20 cellular contexts compared by ENCODE assay signal in the genomic region with DNA sequence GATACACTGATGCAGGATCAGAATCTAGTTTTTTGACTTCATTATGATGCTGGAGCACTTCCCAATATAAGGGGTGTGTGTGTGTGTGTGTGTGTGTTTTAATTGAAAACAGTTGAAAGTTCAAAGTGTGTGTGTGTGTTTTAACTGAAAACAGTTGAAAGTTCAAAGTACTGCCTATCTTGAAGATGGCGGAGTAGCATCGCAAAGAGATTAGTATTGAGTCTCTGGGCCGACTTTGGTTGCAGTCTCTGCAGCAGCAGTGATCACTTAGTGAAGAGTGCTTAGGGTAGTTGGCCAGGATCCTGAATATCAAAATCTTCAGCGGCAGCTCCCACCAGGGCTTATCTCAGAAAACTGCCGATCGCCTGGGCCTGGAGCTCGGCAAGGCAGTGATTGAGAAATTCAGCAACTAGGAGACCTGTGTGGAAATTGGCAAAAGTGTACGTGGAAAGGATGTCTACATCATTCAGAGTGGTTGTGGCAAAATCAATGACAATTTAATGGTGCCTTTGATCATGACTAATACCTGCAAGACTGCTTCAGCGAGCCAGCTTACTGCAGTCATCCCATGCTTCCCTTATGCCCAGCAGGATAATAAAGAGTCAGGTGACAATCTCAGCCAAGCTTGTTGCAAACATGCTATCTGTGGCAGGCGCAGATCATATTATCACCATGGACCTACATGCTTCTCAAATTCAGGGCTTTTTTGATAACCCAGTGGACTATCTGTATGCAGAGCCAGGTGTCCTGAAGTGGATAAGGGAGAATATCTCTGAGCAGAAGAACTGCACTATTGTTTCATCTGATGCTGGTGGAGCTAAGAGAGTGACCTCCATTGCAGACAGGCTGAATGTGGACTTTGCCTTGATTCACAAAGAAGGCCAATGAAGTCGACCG. TPM values are rescaled to one million over a fixed set of nuclear protein-coding genes. Genes with fewer than 3 reads are reported as not detected.
DNase-seq lines count a peak whose midpoint lies in the region; ATAC-seq, FAIRE-seq and TF ChIP-seq lines count a peak whose summit lies in the region.
"Had no signal": no experiment of that assay in that cellular context is flagged by ENCODE, and none has a peak within 500 bp of the region (broad histone marks: within the 10 kb centered on the region; RNA-seq: fewer than 3 reads in every experiment).

No MANE protein-coding gene starts in this region.

- no peaks in the 10 kb centered on the region for H3K9me3 ChIP-seq in right cardiac atrium (ENCODE audit: control insufficient read depth, low read length)
- H3K9me3 ChIP-seq in liver (ENCODE audit: control insufficient read depth in 4 of 4, low read length in 3 of 4) = no peaks in the 10 kb centered on the region
- H3K9me3 ChIP-seq: MG63 had no signal

- H3K9me3 Mint-ChIP-seq in endothelial cell (ENCODE audit: unreplicated experiment) = no peaks in the 10 kb centered on the region
- H3K9me3 Mint-ChIP-seq: HFFc6 had no signal

- H3K27me3 ChIP-seq in right cardiac atrium (ENCODE audit: control insufficient read depth, insufficient read depth) (no peaks in the 10 kb centered on the region), liver (ENCODE audit: control insufficient read depth in 4 of 4, insufficient read depth in 4 of 4, low read length in 3 of 4) (no peaks in the 10 kb centered on the region)
- H3K27me3 ChIP-seq: MG63 had no signal

- whole genome bisulfite sequencing in right cardiac atrium = 58% methylated on average over 12 of the region's 12 CpGs
- WGBS in liver = 45% methylated on average over 12 of the region's 12 CpGs

- intact Hi-C loops in right cardiac atrium (cut with DNase I) = no loop called here
- intact Hi-C loops in Right ventricle myocardium inferior (cut with DNase I) = no loop called here

- H3K36me3 Mint-ChIP-seq in endothelial cell (ENCODE audit: low read depth, unreplicated experiment) = peaks cover 27% of the 10 kb centered on the region

- no peak overlapping the region for H3K9ac ChIP-seq in liver (ENCODE audit: low read depth in 1 of 2, low read length in 2 of 2)

- H3K27me3 Mint-ChIP-seq in endothelial cell (ENCODE audit: unreplicated experiment) = peaks cover 3% of the 10 kb centered on the region

- no peak overlapping the region for H3K4me3 ChIP-seq in right cardiac atrium (ENCODE audit: low read length)
- H3K4me3 ChIP-seq in liver (ENCODE audit: low read depth in 1 of 3, low read length in 3 of 3) = peak overlapping the region in 1 of 3 donors; percentile 13
- H3K4me3 ChIP-seq: GM12878, MG63 had no signal

- peak in 1 of 2 donors; percentile 23 for TF ChIP-seq RAD21 in liver (IDR thresholded peaks at IDR 0.05)

- TF ChIP-seq CTCF in endothelial cell (IDR thresholded peaks at IDR 0.05; ENCODE audit: unreplicated experiment) = no peak
- no peak for TF ChIP-seq CTCF in liver (IDR thresholded peaks at IDR 0.05; ENCODE audit: low read depth, low read length, missing input control)

- DNase-seq in right cardiac atrium (no peak), Right ventricle myocardium inferior (ENCODE audit: missing footprints) (no peak), endothelial cell (ENCODE audit: low spot score) (no peak), frontal cortex (ENCODE audit: low spot score in 2 of 2) (no peak)
- no peak for DNase-seq in activated CD4-positive, alpha-beta T cell treated with anti-CD3 and anti-CD28 coated beads for 1 hour
- DNase-seq: C1 segment of cervical spinal cord; DMS 273 treated with DMSO at 0.1 percent for 48 hours; GDM1; GOT3; HFFc6; Karpas-422; MG63; NCI-H1092; NCI-H146; NCI-H526; NK-92 treated with Interleukin-12 subunit alpha and Interleukin-12 subunit beta, amount 100 ng/mL, for 24 hours; SIG-M5 had no signal

- H3K27ac ChIP-seq in right cardiac atrium (ENCODE audit: low read length) (peak overlapping the region; percentile 45), liver (ENCODE audit: low read depth in 1 of 2, low read length in 2 of 2) (peak overlapping the region in 1 of 2 donors; percentile 47)

- ATAC-seq in right cardiac atrium (no peak), Right ventricle myocardium inferior (no peak), GM18867 (IDR thresholded peaks at IDR 0.05; ENCODE audit: unreplicated experiment) (no peak)
- ATAC-seq: GM12878 had no signal

- no peak overlapping the region for H3K27ac Mint-ChIP-seq in endothelial cell (ENCODE audit: unreplicated experiment)
- H3K27ac Mint-ChIP-seq: HFFc6 had no signal

- peak overlapping the region; percentile 73 for H3K4me3 Mint-ChIP-seq in endothelial cell (ENCODE audit: unreplicated experiment)
- H3K4me3 Mint-ChIP-seq: HFFc6 had no signal

- peaks cover 0 to 22% (median 12%) of the 10 kb centered on the region in 4 donors for H3K36me3 ChIP-seq in liver (ENCODE audit: control insufficient read depth in 4 of 4, insufficient read depth in 3 of 4, low read depth in 1 of 4, low read length in 3 of 4)

- peaks cover 5% of the 10 kb centered on the region for H3K4me1 Mint-ChIP-seq in endothelial cell (ENCODE audit: unreplicated experiment)

- no peak for FAIRE-seq in frontal cortex (lab: Jason Lieb, UNC)
- FAIRE-seq: GM12878 had no signal

- H3K4me1 ChIP-seq in right cardiac atrium (ENCODE audit: control insufficient read depth, insufficient read depth, low read length) (no peaks in the 10 kb centered on the region), liver (ENCODE audit: control insufficient read depth in 4 of 4, insufficient read depth in 4 of 4, low read length in 3 of 4) (peaks cover 4 to 22% (median 6%) of the 10 kb centered on the region in 4 donors)

TF ChIP-seq in liver, 16 proteins besides CTCF, POLR2A, EP300 and RAD21 (continues in another document):
- TF ChIP-seq YY1 (IDR thresholded peaks at IDR 0.05) (peak; percentile 76), TAF1 (conservative IDR thresholded peaks at IDR 0.05) (no peak), FOXA2 (IDR thresholded peaks at IDR 0.05) (no peak), FOXA1 (IDR thresholded peaks at IDR 0.05) (no peak), GABPA (IDR thresholded peaks at IDR 0.05 in 1 of 2, conservative IDR thresholded peaks at IDR 0.05 in 1 of 2) (peak in 1 of 2 donors; percentile 43), EGR1 (IDR thresholded peaks at IDR 0.05; ENCODE audit: low read depth in 2 of 2) (no peak), NR2F2 (IDR thresholded peaks at IDR 0.05) (no peak), HNF4A (conservative IDR thresholded peaks at IDR 0.05) (peak; percentile 82 to 86), RXRA (IDR thresholded peaks at IDR 0.05) (peak; percentile 49 to 70), HNF4G (IDR thresholded peaks at IDR 0.05) (peak; percentile 47), ZBTB33 (IDR thresholded peaks at IDR 0.05) (peak; percentile 42)
- TF ChIP-seq, protein P1, sequence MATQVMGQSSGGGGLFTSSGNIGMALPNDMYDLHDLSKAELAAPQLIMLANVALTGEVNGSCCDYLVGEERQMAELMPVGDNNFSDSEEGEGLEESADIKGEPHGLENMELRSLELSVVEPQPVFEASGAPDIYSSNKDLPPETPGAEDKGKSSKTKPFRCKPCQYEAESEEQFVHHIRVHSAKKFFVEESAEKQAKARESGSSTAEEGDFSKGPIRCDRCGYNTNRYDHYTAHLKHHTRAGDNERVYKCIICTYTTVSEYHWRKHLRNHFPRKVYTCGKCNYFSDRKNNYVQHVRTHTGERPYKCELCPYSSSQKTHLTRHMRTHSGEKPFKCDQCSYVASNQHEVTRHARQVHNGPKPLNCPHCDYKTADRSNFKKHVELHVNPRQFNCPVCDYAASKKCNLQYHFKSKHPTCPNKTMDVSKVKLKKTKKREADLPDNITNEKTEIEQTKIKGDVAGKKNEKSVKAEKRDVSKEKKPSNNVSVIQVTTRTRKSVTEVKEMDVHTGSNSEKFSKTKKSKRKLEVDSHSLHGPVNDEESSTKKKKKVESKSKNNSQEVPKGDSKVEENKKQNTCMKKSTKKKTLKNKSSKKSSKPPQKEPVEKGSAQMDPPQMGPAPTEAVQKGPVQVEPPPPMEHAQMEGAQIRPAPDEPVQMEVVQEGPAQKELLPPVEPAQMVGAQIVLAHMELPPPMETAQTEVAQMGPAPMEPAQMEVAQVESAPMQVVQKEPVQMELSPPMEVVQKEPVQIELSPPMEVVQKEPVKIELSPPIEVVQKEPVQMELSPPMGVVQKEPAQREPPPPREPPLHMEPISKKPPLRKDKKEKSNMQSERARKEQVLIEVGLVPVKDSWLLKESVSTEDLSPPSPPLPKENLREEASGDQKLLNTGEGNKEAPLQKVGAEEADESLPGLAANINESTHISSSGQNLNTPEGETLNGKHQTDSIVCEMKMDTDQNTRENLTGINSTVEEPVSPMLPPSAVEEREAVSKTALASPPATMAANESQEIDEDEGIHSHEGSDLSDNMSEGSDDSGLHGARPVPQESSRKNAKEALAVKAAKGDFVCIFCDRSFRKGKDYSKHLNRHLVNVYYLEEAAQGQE (IDR thresholded peaks at IDR 0.05) = peak; percentile 13

RNA-seq across cellular contexts. Expression of gene SCAI, which starts 7.3 kb away (rescaled TPM):
- total RNA-seq in right cardiac atrium (1 to 10 TPM; 4.8 to 5.5 (median 4.9) TPM), Right ventricle myocardium inferior (3.4 TPM), endothelial cell (ENCODE audit: unreplicated experiment) (12.3 TPM), liver (1 to 10 TPM; 2.1 to 5.3 TPM), frontal cortex (50.5 TPM)
- polyA plus RNA-seq in right cardiac atrium (1.9 TPM), liver (1 to 10 TPM in 1 of 2 donors, under 1 TPM in 1; 0.24 to 1.1 TPM)

RNA-seq across cellular contexts. Expression of gene PPP6C, which starts 39.0 kb away (rescaled TPM):
- 10 to 100 TPM; 34.5 to 43.1 (median 37.4) TPM for total RNA-seq in right cardiac atrium
- 19.8 TPM for polyA plus RNA-seq in right cardiac atrium
- total RNA-seq in Right ventricle myocardium inferior = 39.4 TPM
- total RNA-seq in endothelial cell (ENCODE audit: unreplicated experiment) = 46.0 TPM
- total RNA-seq in liver = 10 to 100 TPM; 10.1 to 14.8 TPM
- polyA plus RNA-seq in liver = 10 to 100 TPM; 10.1 to 14.3 TPM
- total RNA-seq in frontal cortex = 19.2 TPM

RNA-seq across cellular contexts. Expression of gene RABEPK, which starts 49.7 kb away (rescaled TPM):
- 10 to 100 TPM in 3 of 4 donors, 1 to 10 TPM in 1; 8.8 to 12.7 (median 11.4) TPM for total RNA-seq in right cardiac atrium
- polyA plus RNA-seq in right cardiac atrium = 12.0 TPM
- total RNA-seq in Right ventricle myocardium inferior = 8.3 TPM
- total RNA-seq in endothelial cell (ENCODE audit: unreplicated experiment) = 8.5 TPM
- 10 to 100 TPM; 12.7 to 20.7 TPM for total RNA-seq in liver
- polyA plus RNA-seq in liver = 10 to 100 TPM; 20.5 to 23.9 TPM
- 25.7 TPM for total RNA-seq in frontal cortex
